ENCODE assay signal across 19 cellular contexts in the genomic region with DNA sequence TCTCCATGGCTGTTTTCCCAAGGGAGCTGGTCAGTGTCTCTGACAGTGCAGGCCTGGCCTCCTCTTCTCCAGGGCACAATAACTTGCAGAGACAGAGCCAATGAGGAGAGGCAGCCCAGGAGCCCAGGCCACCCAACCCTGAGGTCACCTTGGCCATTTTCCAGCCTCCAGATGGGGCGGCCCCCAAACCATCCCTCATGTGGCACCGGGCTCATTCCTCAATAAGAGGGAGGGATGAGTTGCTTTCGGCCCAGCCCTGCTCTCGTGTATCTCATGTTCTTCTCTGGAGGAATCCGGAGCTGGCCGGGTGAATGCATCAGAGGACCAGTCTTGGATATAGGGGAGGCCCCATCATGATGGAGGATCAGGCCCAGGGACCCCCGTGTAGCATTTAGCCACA.
DNase-seq lines count a peak whose midpoint lies in the region; FAIRE-seq and TF ChIP-seq lines count a peak whose summit lies in the region.
"Had no signal": no experiment of that assay in that cellular context is flagged by ENCODE, and none has a peak within 500 bp of the region (broad histone marks: within the 10 kb centered on the region; RNA-seq: fewer than 3 reads in every experiment).

No MANE protein-coding gene starts in this region.

- WGBS in HUES64, result 89% methylated on average over 7 of the region's 7 CpGs
- 85 to 90% methylated on average over 7 of the region's 7 CpGs for WGBS in thyroid gland, 2 donors

- peaks cover 27% of the 10 kb centered on the region for H3K27me3 Mint-ChIP-seq in nephron (ENCODE audit: low read depth)
- peaks cover 3% of the 10 kb centered on the region for H3K27me3 Mint-ChIP-seq in activated T-cell treated with anti-CD3 and anti-CD28 coated beads, Interleukin-2, amount 50 U/mL, for 24 hours

- no peaks in the 10 kb centered on the region; the same call in 1 of the 2 replicates for H3K36me3 ChIP-seq in HUES64 (ENCODE audit: insufficient read depth, low read length)
- H3K36me3 ChIP-seq in thyroid gland, result no peaks in the 10 kb centered on the region
- H3K36me3 ChIP-seq: neutrophil, right atrium auricular region had no signal

- peak overlapping the region in 2 of 3 experiments; percentile 9 to 25 for H3K27ac Mint-ChIP-seq in nephron
- H3K27ac Mint-ChIP-seq in activated T-cell treated with anti-CD3 and anti-CD28 coated beads, Interleukin-2, amount 50 U/mL, for 24 hours, result no peak overlapping the region
- H3K27ac Mint-ChIP-seq: activated T-helper 1 cell treated with anti-CD3 and anti-CD28 coated beads, Interleukin-12 subunit alpha, Interleukin-12 subunit beta, Interleukin-2, Interleukin-4 antibody, amounts not matched to agents 30 ng/mL and 10 ng/mL and 1 ng/mL, durations not matched to agents 14 hours and 24 hours and 36 hours; CD8-positive, alpha-beta memory T cell had no signal

- TF ChIP-seq CTCF in dorsolateral prefrontal cortex (IDR thresholded peaks at IDR 0.05 in 54 of 56, conservative IDR thresholded peaks at IDR 0.05 in 2 of 56; ENCODE audit: low read depth in 1 of 56, partially characterized antibody in 56 of 56) (no peak), nephron (IDR thresholded peaks at IDR 0.05; ENCODE audit: unreplicated experiment in 3 of 3) (no peak), thyroid gland (IDR thresholded peaks at IDR 0.05) (no peak)

- H3K36me3 Mint-ChIP-seq in nephron (ENCODE audit: low read depth), result no peaks in the 10 kb centered on the region
- no peaks in the 10 kb centered on the region for H3K36me3 Mint-ChIP-seq in activated T-cell treated with anti-CD3 and anti-CD28 coated beads, Interleukin-2, amount 50 U/mL, for 24 hours (ENCODE audit: low read depth)
- H3K36me3 Mint-ChIP-seq: CD8-positive, alpha-beta memory T cell had no signal

- TF ChIP-seq POLR2A in thyroid gland (IDR thresholded peaks at IDR 0.05), result no peak
- no peak for TF ChIP-seq POLR2A in GM12891 (IDR thresholded peaks at IDR 0.05; ENCODE audit: low read depth, low read length)

- no peak overlapping the region for H3K4me3 Mint-ChIP-seq in nephron
- no peak overlapping the region for H3K4me3 Mint-ChIP-seq in activated T-cell treated with anti-CD3 and anti-CD28 coated beads, Interleukin-2, amount 50 U/mL, for 24 hours
- H3K4me3 Mint-ChIP-seq: activated T-helper 1 cell treated with anti-CD3 and anti-CD28 coated beads, Interleukin-12 subunit alpha, Interleukin-12 subunit beta, Interleukin-2, Interleukin-4 antibody, amounts not matched to agents 30 ng/mL and 10 ng/mL and 1 ng/mL, durations not matched to agents 14 hours and 24 hours and 36 hours; CD8-positive, alpha-beta memory T cell had no signal

- no peak overlapping the region for H3K9ac ChIP-seq in HUES64 (ENCODE audit: low read depth, low read length)

- H3K27me3 ChIP-seq in HUES64 (ENCODE audit: insufficient read depth, low read length) (no peaks in the 10 kb centered on the region), dorsolateral prefrontal cortex (no peaks in the 10 kb centered on the region), thyroid gland (no peaks in the 10 kb centered on the region)
- H3K27me3 ChIP-seq: neutrophil, right atrium auricular region had no signal

- peaks cover 2% of the 10 kb centered on the region for H3K9me3 Mint-ChIP-seq in nephron
- no peaks in the 10 kb centered on the region for H3K9me3 Mint-ChIP-seq in activated T-cell treated with anti-CD3 and anti-CD28 coated beads, Interleukin-2, amount 50 U/mL, for 24 hours
- H3K9me3 Mint-ChIP-seq: activated T-helper 1 cell treated with anti-CD3 and anti-CD28 coated beads, Interleukin-12 subunit alpha, Interleukin-12 subunit beta, Interleukin-2, Interleukin-4 antibody, amounts not matched to agents 30 ng/mL and 10 ng/mL and 1 ng/mL, durations not matched to agents 14 hours and 24 hours and 36 hours; CD8-positive, alpha-beta memory T cell had no signal

- no peak overlapping the region for H3K4me3 ChIP-seq in HUES64 (ENCODE audit: low read length)
- no peak overlapping the region for H3K4me3 ChIP-seq in dorsolateral prefrontal cortex
- no peak overlapping the region for H3K4me3 ChIP-seq in thyroid gland (replicated peaks in 1 of 3)
- H3K4me3 ChIP-seq: right atrium auricular region, SK-N-MC had no signal

- intact Hi-C loops in dorsolateral prefrontal cortex (cut with DNase I) (loop anchor here in 1 of 2 donors (5.0 kb wide), 1 partner anchor 303 kb away; a partner anchor contains a TSS), thyroid gland (cut with DNase I) (no loop called here)

- FAIRE-seq in GM12891 (lab: Jason Lieb, UNC), result no peak

- DNase-seq in dorsolateral prefrontal cortex, result no peak
- DNase-seq in thyroid gland, result no peak
- DNase-seq in GM12891 (ENCODE audit: insufficient read length, low spot score), result no peak
- no peak for DNase-seq in H4 (ENCODE audit: low spot score)
- DNase-seq in activated T-cell treated with anti-CD3 and anti-CD28 coated beads, Interleukin-2, amount 50 U/mL, for 24 hours, result no peak
- DNase-seq: activated CD4-positive, CD25-positive, alpha-beta regulatory T cell; activated CD8-positive, alpha-beta memory T cell treated with anti-CD3 and anti-CD28 coated beads for 24 hours; CD8-positive, alpha-beta memory T cell; DND-41; MM.1S; NCI-H1694 treated with DMSO at 0.1 percent for 48 hours; NCI-H226; stimulated activated naive CD8-positive, alpha-beta T cell treated with anti-CD3 and anti-CD28 coated beads, Interleukin-15, Interleukin-2, amounts not matched to agents 100 U/mL and 50 U/mL, for 24 hours had no signal

- peaks cover 35% of the 10 kb centered on the region for H3K4me1 ChIP-seq in HUES64 (ENCODE audit: insufficient read depth, low read length)
- peaks cover 37 to 38% of the 10 kb centered on the region in 2 donors for H3K4me1 ChIP-seq in thyroid gland

- no peaks in the 10 kb centered on the region for H3K9me3 ChIP-seq in HUES64 (ENCODE audit: insufficient read depth, low read depth, low read length)
- no peaks in the 10 kb centered on the region for H3K9me3 ChIP-seq in thyroid gland
- H3K9me3 ChIP-seq: neutrophil, right atrium auricular region had no signal

- H3K4me1 Mint-ChIP-seq in nephron, result peaks cover 37% of the 10 kb centered on the region
- H3K4me1 Mint-ChIP-seq in activated T-cell treated with anti-CD3 and anti-CD28 coated beads, Interleukin-2, amount 50 U/mL, for 24 hours (ENCODE audit: low read depth), result peaks cover 2% of the 10 kb centered on the region
- H3K4me1 Mint-ChIP-seq: CD8-positive, alpha-beta memory T cell had no signal

- H3K27ac ChIP-seq in HUES64 (ENCODE audit: low read depth, low read length), result peak overlapping the region; percentile 84; the same call in 1 of the 2 replicates
- H3K27ac ChIP-seq in dorsolateral prefrontal cortex, result peak overlapping the region in 56 of 59 donors; percentile 2 to 87 (median 69)
- peak overlapping the region; percentile 80 to 84 (median 80) for H3K27ac ChIP-seq in thyroid gland
- H3K27ac ChIP-seq: neutrophil, SK-N-MC had no signal

TF ChIP-seq in GM12891, 5 proteins besides CTCF, POLR2A, EP300 and RAD21:
- TF ChIP-seq TAF1 (IDR thresholded peaks at IDR 0.05; ENCODE audit: low read depth, low read length), result no peak
- TF ChIP-seq SPI1 (IDR thresholded peaks at IDR 0.05; ENCODE audit: low read depth, low read length), result no peak
- no peak for TF ChIP-seq POLR2AphosphoS5 (IDR thresholded peaks at IDR 0.05; ENCODE audit: low read depth, low read length)
- no peak for TF ChIP-seq POU2F2 (IDR thresholded peaks at IDR 0.05; ENCODE audit: low read depth, low read length)
- no peak for TF ChIP-seq PAX5 (IDR thresholded peaks at IDR 0.05; ENCODE audit: insufficient read depth, low read length, severe bottlenecking)
